Comparison of ENCODE assay signal across 1 cellular context in genomic region chr16:30482366-30482765, GRCh38.
TF ChIP-seq lines count a peak whose summit lies in the region.

No MANE protein-coding gene starts in this region.

TF ChIP-seq in HepG2, 621 proteins besides CTCF, POLR2A, EP300 and RAD21:
- TF ChIP-seq HIVEP1 (CRISPR knock-in tag; IDR thresholded peaks at IDR 0.05) (no peak), SMC3 (IDR thresholded peaks at IDR 0.05; ENCODE audit: low read length) (peak; percentile 55; the same call in 1 of the 2 replicates), LRRFIP1 (CRISPR knock-in tag; conservative IDR thresholded peaks at IDR 0.05) (no peak), KLF12 (CRISPR knock-in tag; IDR thresholded peaks at IDR 0.05; ENCODE audit: borderline replicate concordance) (peak; percentile 99)
